ENCODE assay signal across 23 cellular contexts in the genomic region with DNA sequence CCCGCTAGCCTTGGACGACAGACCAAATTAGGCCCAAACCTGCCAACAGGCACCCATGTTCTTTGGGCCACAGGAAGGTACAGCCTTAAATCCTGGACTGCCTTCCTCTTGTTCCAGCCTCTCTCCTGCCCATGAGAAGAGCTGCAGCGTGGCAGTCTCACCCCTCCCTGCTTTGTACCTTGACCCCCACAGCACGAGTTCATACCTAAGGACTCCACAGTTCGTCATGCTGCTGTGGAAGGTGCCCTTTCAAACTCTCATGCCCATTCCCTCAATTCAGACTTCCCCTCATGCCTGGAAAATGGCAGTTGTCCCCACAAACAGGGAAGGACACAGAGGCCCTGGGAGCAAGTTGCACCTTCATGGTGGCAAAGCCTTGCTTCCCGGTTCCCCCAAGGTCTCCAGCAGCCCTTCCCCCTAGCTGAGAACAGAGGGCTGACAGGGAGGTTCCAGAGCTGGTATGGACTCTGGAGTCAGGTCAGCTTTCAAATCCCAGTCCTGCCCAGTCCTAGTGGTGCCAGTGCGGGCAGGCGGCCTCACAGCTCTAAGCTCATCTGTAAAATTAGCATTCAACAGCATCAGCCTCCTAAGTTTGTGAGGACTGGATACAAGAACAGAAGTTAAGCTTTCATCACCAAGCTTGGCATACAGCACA. TPM values are rescaled to one million over a fixed set of nuclear protein-coding genes. Genes with fewer than 3 reads are reported as not detected.
DNase-seq lines count a peak whose midpoint lies in the region; ATAC-seq, FAIRE-seq and TF ChIP-seq lines count a peak whose summit lies in the region.
"Had no signal": no experiment of that assay in that cellular context is flagged by ENCODE, and none has a peak within 500 bp of the region (broad histone marks: within the 10 kb centered on the region; RNA-seq: fewer than 3 reads in every experiment).

No MANE protein-coding gene starts in this region.

- TF ChIP-seq RAD21 in HepG2 (CRISPR knock-in tag; IDR thresholded peaks at IDR 0.05), result no peak

- FAIRE-seq in HepG2 (lab: Jason Lieb, UNC) (no peak), kidney (lab: Jason Lieb, UNC) (no peak)
- FAIRE-seq: H54 had no signal

- TF ChIP-seq CTCF in HepG2 (CRISPR knock-in tag; IDR thresholded peaks at IDR 0.05) (no peak), right lobe of liver (IDR thresholded peaks at IDR 0.05) (no peak), kidney (IDR thresholded peaks at IDR 0.05; ENCODE audit: borderline replicate concordance, extremely low read depth, insufficient read depth) (no peak), thyroid gland (IDR thresholded peaks at IDR 0.05) (no peak)
- TF ChIP-seq CTCF in activated CD8-positive, alpha-beta T cell treated with anti-CD3 and anti-CD28 coated beads for 36 hours (IDR thresholded peaks at IDR 0.05), result no peak

- H3K79me2 ChIP-seq in HepG2 (ENCODE audit: insufficient read depth, low read length), result no peaks in the 10 kb centered on the region

- peaks cover 20% of the 10 kb centered on the region for H3K4me1 Mint-ChIP-seq in activated CD8-positive, alpha-beta T cell treated with anti-CD3 and anti-CD28 coated beads for 36 hours (ENCODE audit: low read depth)

- in situ Hi-C loops in HepG2 (cut with HindIII; ENCODE audit: extremely low pct_ligation_motif_present, low pct_unique_long_range_greater_than_20kb), result no loop called here

- DNase-seq in HepG2 (ENCODE audit: low spot score) (no peak), right lobe of liver (no peak), kidney (no peak), thyroid gland (no peak), D341Med (ENCODE audit: low spot score) (no peak), kidney glomerular epithelial cell (lab: John Stamatoyannopoulos, UW) (no peak)
- DNase-seq in activated CD8-positive, alpha-beta T cell treated with anti-CD3 and anti-CD28 coated beads for 36 hours, result no peak
- DNase-seq: activated CD4-positive, alpha-beta memory T cell treated with anti-CD3 and anti-CD28 coated beads, Interleukin-2, amount 10 ng/mL, durations not matched to agents 7 days and 5 days; activated T-cell treated with anti-CD3 and anti-CD28 coated beads, Interleukin-2, amount 50 U/mL, for 4 hours; hypothalamus; NCI-H187 treated with DMSO at 0.1 percent for 48 hours; NCI-H2227 treated with DMSO at 0.1 percent for 48 hours; PC-3; stimulated activated naive CD4-positive, alpha-beta T cell treated with Interleukin-2 at 50 U/mL for 16 hours; T-helper 17 cell had no signal

- intact Hi-C loops in HepG2 (cut with micrococcal nuclease; ENCODE audit: unreplicated experiment), result no loop called here
- intact Hi-C loops in right lobe of liver (cut with DNase I), result no loop called here
- intact Hi-C loops in activated CD8-positive, alpha-beta T cell treated with anti-CD3 and anti-CD28 coated beads for 36 hours (cut with micrococcal nuclease), result no loop called here
- intact Hi-C loops in kidney (cut with DNase I), result no loop called here
- intact Hi-C loops in thyroid gland (cut with DNase I), result no loop called here

- ATAC-seq in HepG2 (peak; percentile 28), right lobe of liver (no peak)
- no peak for ATAC-seq in activated CD8-positive, alpha-beta T cell treated with anti-CD3 and anti-CD28 coated beads for 36 hours
- ATAC-seq: activated T-cell treated with anti-CD3 and anti-CD28 coated beads, Interleukin-2, amount 50 U/mL, for 4 hours; natural killer cell treated with Interleukin-12 subunit alpha and Interleukin-12 subunit beta and Interleukin-15 and Interleukin-18, amount 100 ng/mL, for 72 hours; PC-3; T-helper 17 cell had no signal

- H3K9ac ChIP-seq in HepG2 (ENCODE audit: insufficient read depth, low read depth, low read length) (peak overlapping the region; percentile 14; the same call in 1 of the 2 replicates), kidney (ENCODE audit: low read length in 2 of 2) (peak overlapping the region in 1 of 2 donors; percentile 3)
- H3K9ac ChIP-seq: KMS-11 had no signal

- H3K27ac Mint-ChIP-seq in activated CD8-positive, alpha-beta T cell treated with anti-CD3 and anti-CD28 coated beads for 36 hours, result peak overlapping the region; percentile 21
- H3K27ac Mint-ChIP-seq: activated CD4-positive, alpha-beta memory T cell treated with anti-CD3 and anti-CD28 coated beads, Interleukin-2, amount 10 ng/mL, durations not matched to agents 7 days and 5 days; dendritic cell treated with granulocyte-macrophage colony-stimulating factor and Interleukin-4, amounts not matched to agents 40 ng/mL and 50 ng/mL, for 4 days; T-helper 17 cell had no signal

- H3K9me3 ChIP-seq in HepG2 (ENCODE audit: low read length) (no peaks in the 10 kb centered on the region), right lobe of liver (no peaks in the 10 kb centered on the region), kidney (ENCODE audit: control insufficient read depth in 1 of 2, low read length in 2 of 2) (no peaks in the 10 kb centered on the region), thyroid gland (no peaks in the 10 kb centered on the region)
- H3K9me3 ChIP-seq: SJSA1, tibial nerve had no signal

- no peaks in the 10 kb centered on the region for H3K27me3 Mint-ChIP-seq in activated CD8-positive, alpha-beta T cell treated with anti-CD3 and anti-CD28 coated beads for 36 hours
- H3K27me3 Mint-ChIP-seq: activated CD4-positive, alpha-beta memory T cell treated with anti-CD3 and anti-CD28 coated beads, Interleukin-2, amount 10 ng/mL, durations not matched to agents 7 days and 5 days; brain; dendritic cell treated with granulocyte-macrophage colony-stimulating factor and Interleukin-4, amounts not matched to agents 40 ng/mL and 50 ng/mL, for 4 days; natural killer cell treated with Interleukin-12 subunit alpha and Interleukin-12 subunit beta and Interleukin-15 and Interleukin-18, amount 100 ng/mL, for 72 hours; T-helper 17 cell had no signal

- POLR2A ChIA-PET in HepG2 (lab: Yijun Ruan, JAX), result interaction anchor here (1.0 to 4.0 kb wide), 3 partner anchors 9 to 69 kb away, joined by 3 to 21 read pairs (median 4); partner anchors contain the start of genes DEDD2, GSK3A and PAFAH1B3
- POLR2A ChIA-PET in activated CD8-positive, alpha-beta T cell treated with anti-CD3 and anti-CD28 coated beads for 36 hours (lab: Charles Lee), result interaction anchor here (1.2 to 16.1 kb wide), 5 partner anchors 8 to 46 kb away, joined by 3 to 195 read pairs (median 4); partner anchors contain the start of genes DEDD2, GSK3A and ZNF526

- no peak for TF ChIP-seq EP300 in HepG2 (IDR thresholded peaks at IDR 0.05; ENCODE audit: low read depth in 2 of 2, low read length in 2 of 2)
- no peak for TF ChIP-seq EP300 in HepG2 (CRISPR knock-in tag; IDR thresholded peaks at IDR 0.05; ENCODE audit: borderline replicate concordance)

- peaks cover 52% of the 10 kb centered on the region for H3K36me3 Mint-ChIP-seq in activated CD8-positive, alpha-beta T cell treated with anti-CD3 and anti-CD28 coated beads for 36 hours (ENCODE audit: low read depth)
- H3K36me3 Mint-ChIP-seq: natural killer cell treated with Interleukin-12 subunit alpha and Interleukin-12 subunit beta and Interleukin-15 and Interleukin-18, amount 100 ng/mL, for 72 hours had no signal

- no peak overlapping the region for H3K4me2 ChIP-seq in HepG2 (ENCODE audit: low read depth, low read length)
- H3K4me2 ChIP-seq: KMS-11 had no signal

- H3K27ac ChIP-seq in HepG2 (ENCODE audit: extremely low read length, insufficient read depth, low read length), result peak overlapping the region; percentile 35
- H3K27ac ChIP-seq in right lobe of liver, result no peak overlapping the region
- H3K27ac ChIP-seq in kidney (ENCODE audit: low read depth in 2 of 2, low read length in 2 of 2), result peak overlapping the region; percentile 32 to 40
- no peak overlapping the region for H3K27ac ChIP-seq in thyroid gland
- H3K27ac ChIP-seq: KMS-11, SJSA1, VCaP had no signal

- H3K36me3 ChIP-seq in HepG2 (replicated peaks in 1 of 2; ENCODE audit: control insufficient read depth in 1 of 2, insufficient read depth in 2 of 2, low read length in 2 of 2) (peaks cover 24 to 66% of the 10 kb centered on the region in 2 experiments; a peak in 4 of 5 replicates), right lobe of liver (peaks cover 0 to 67% (median 32%) of the 10 kb centered on the region in 4 donors), kidney (ENCODE audit: control insufficient read depth in 1 of 2, insufficient read depth in 2 of 2, low read length in 2 of 2) (peaks cover 32 to 38% of the 10 kb centered on the region in 2 donors), thyroid gland (peaks cover 65 to 68% of the 10 kb centered on the region in 2 donors)

- no peaks in the 10 kb centered on the region for H3K9me3 Mint-ChIP-seq in activated CD8-positive, alpha-beta T cell treated with anti-CD3 and anti-CD28 coated beads for 36 hours
- H3K9me3 Mint-ChIP-seq: activated CD4-positive, alpha-beta memory T cell treated with anti-CD3 and anti-CD28 coated beads, Interleukin-2, amount 10 ng/mL, durations not matched to agents 7 days and 5 days; activated T-cell treated with anti-CD3 and anti-CD28 coated beads, Interleukin-2, amount 50 U/mL, for 4 hours; brain; dendritic cell treated with granulocyte-macrophage colony-stimulating factor and Interleukin-4, amounts not matched to agents 40 ng/mL and 50 ng/mL, for 4 days; natural killer cell treated with Interleukin-12 subunit alpha and Interleukin-12 subunit beta and Interleukin-15 and Interleukin-18, amount 100 ng/mL, for 72 hours had no signal

- no peak overlapping the region for H3K4me3 Mint-ChIP-seq in activated CD8-positive, alpha-beta T cell treated with anti-CD3 and anti-CD28 coated beads for 36 hours
- H3K4me3 Mint-ChIP-seq: activated CD4-positive, alpha-beta memory T cell treated with anti-CD3 and anti-CD28 coated beads, Interleukin-2, amount 10 ng/mL, durations not matched to agents 7 days and 5 days; activated T-cell treated with anti-CD3 and anti-CD28 coated beads, Interleukin-2, amount 50 U/mL, for 4 hours; brain; dendritic cell treated with granulocyte-macrophage colony-stimulating factor and Interleukin-4, amounts not matched to agents 40 ng/mL and 50 ng/mL, for 4 days; natural killer cell treated with Interleukin-12 subunit alpha and Interleukin-12 subunit beta and Interleukin-15 and Interleukin-18, amount 100 ng/mL, for 72 hours; T-helper 17 cell had no signal

- CTCF ChIA-PET in HepG2 (lab: Yijun Ruan, JAX; ENCODE audit: low intra/inter-chr PET ratio, low total read pairs), result no interaction called here
- CTCF ChIA-PET in activated CD8-positive, alpha-beta T cell treated with anti-CD3 and anti-CD28 coated beads for 36 hours (lab: Charles Lee), result interaction anchor here (0.7 to 1.7 kb wide), 6 partner anchors 13 to 125 kb away, joined by 3 to 4 read pairs (median 3); partner anchors contain the start of gene POU2F2

- TF ChIP-seq POLR2A in HepG2 (IDR thresholded peaks at IDR 0.05; ENCODE audit: insufficient read depth in 1 of 2, low read depth in 2 of 2, low read length in 2 of 2), result no peak; a peak in 2 of 4 replicates
- TF ChIP-seq POLR2A in right lobe of liver (IDR thresholded peaks at IDR 0.05), result no peak
- TF ChIP-seq POLR2A in thyroid gland (IDR thresholded peaks at IDR 0.05), result no peak

- no peaks in the 10 kb centered on the region for H3K27me3 ChIP-seq in HepG2 (ENCODE audit: control insufficient read depth in 1 of 2, insufficient read depth in 2 of 2, low read length in 2 of 2)
- no peaks in the 10 kb centered on the region for H3K27me3 ChIP-seq in right lobe of liver
- H3K27me3 ChIP-seq in thyroid gland, result no peaks in the 10 kb centered on the region
- H3K27me3 ChIP-seq: SJSA1, tibial nerve had no signal

- H3K4me1 ChIP-seq in HepG2 (ENCODE audit: insufficient read depth, low read length) (peaks cover 30% of the 10 kb centered on the region), right lobe of liver (no peaks in the 10 kb centered on the region), kidney (ENCODE audit: control insufficient read depth in 1 of 2, insufficient read depth in 1 of 2, low read depth in 1 of 2, low read length in 2 of 2) (peaks cover 0 to 5% of the 10 kb centered on the region in 2 donors), thyroid gland (no peaks in the 10 kb centered on the region)
- H3K4me1 ChIP-seq: SJSA1 had no signal

- no peak overlapping the region for H2AFZ ChIP-seq in HepG2 (ENCODE audit: low read length)

- no TSS peak for BruUV-seq in HepG2 (replicated peaks; lab: Mats Ljungman, UMichigan)

- 69% methylated on average over 7 of the region's 8 CpGs for WGBS in HepG2 (ENCODE audit: low lambda C conversion rate)
- 74% methylated on average over 5 of the region's 8 CpGs for WGBS in right lobe of liver (ENCODE audit: insufficient coverage, low coverage, low lambda C conversion rate, missing lambda C conversion rate)
- WGBS in thyroid gland, 2 donors, result 89 to 98% methylated on average over 8 of the region's 8 CpGs

- H3K4me3 ChIP-seq in HepG2 (replicated peaks in 1 of 3; ENCODE audit: insufficient read depth in 1 of 3, low read depth in 2 of 3, low read length in 3 of 3) (no peak overlapping the region), right lobe of liver (no peak overlapping the region), kidney (ENCODE audit: low read length in 2 of 2) (no peak overlapping the region), thyroid gland (replicated peaks in 1 of 3) (no peak overlapping the region)
- H3K4me3 ChIP-seq: SJSA1, tibial nerve had no signal

- no peaks in the 10 kb centered on the region for H4K20me1 ChIP-seq in HepG2 (ENCODE audit: insufficient read depth, low read length)

RNA-seq across cellular contexts. Expression of gene GSK3A, which starts 8.6 kb away (rescaled TPM):
- 14.8 and 16.9 TPM in 2 replicates for total RNA-seq in HepG2 (2016; rRNA removed; fragmentation: Illumina TruSeq; extraction: Trizol)
- total RNA-seq in HepG2 (2016; cell fraction: cytosol; rRNA removed; fragmentation: Illumina TruSeq; extraction: Trizol; ENCODE audit: low read depth), result 16.1 and 22.9 TPM in 2 replicates
- total RNA-seq in HepG2 (2016; cell fraction: insoluble cytoplasmic fraction; rRNA removed; fragmentation: Illumina TruSeq; extraction: Trizol), result 11.4 and 17.4 TPM in 2 replicates
- total RNA-seq in HepG2 (2016; cell fraction: membrane; rRNA removed; fragmentation: Illumina TruSeq; extraction: Trizol), result 31.4 and 34.4 TPM in 2 replicates
- total RNA-seq in HepG2 (2016; cell fraction: nucleus; rRNA removed; fragmentation: Illumina TruSeq; extraction: Trizol), result 9.7 and 11.2 TPM in 2 replicates
- 52.5 and 56.5 TPM in 2 replicates for polyA plus RNA-seq in HepG2 (2011; rRNA removed)
- 33.8 and 36.7 TPM in 2 replicates for polyA plus RNA-seq in HepG2 (2011; cell fraction: cytosol; rRNA removed)
- 33.5 and 34.5 TPM in 2 replicates for polyA plus RNA-seq in HepG2 (2011; cell fraction: nucleus; rRNA removed)
- polyA plus RNA-seq in HepG2 (2012), result 25.2 and 25.7 TPM in 2 replicates
- polyA plus RNA-seq in HepG2 (2016; cell fraction: cytosol; fragmentation: Illumina TruSeq; extraction: Trizol; ENCODE audit: low read depth), result 41.6 and 46.1 TPM in 2 replicates
- polyA plus RNA-seq in HepG2 (2016; cell fraction: insoluble cytoplasmic fraction; fragmentation: Illumina TruSeq; extraction: Trizol; ENCODE audit: low read depth), result 45.9 and 55.0 TPM in 2 replicates
- polyA plus RNA-seq in HepG2 (2016; cell fraction: membrane; fragmentation: Illumina TruSeq; extraction: Trizol; ENCODE audit: low read depth), result 67.9 and 73.5 TPM in 2 replicates
- polyA plus RNA-seq in HepG2 (2016; cell fraction: nucleus; fragmentation: Illumina TruSeq; extraction: Trizol; ENCODE audit: insufficient read depth, low read depth), result 44.2 and 47.7 TPM in 2 replicates
- polyA minus RNA-seq in HepG2 (2011; rRNA and poly(A)+ RNA removed; ENCODE audit: low replicate concordance), result 34.3 and 51.6 TPM in 2 replicates
- polyA minus RNA-seq in HepG2 (2011; cell fraction: cytosol; rRNA and poly(A)+ RNA removed), result 9.1 and 14.1 TPM in 2 replicates
- polyA minus RNA-seq in HepG2 (2011; cell fraction: nucleus; rRNA and poly(A)+ RNA removed), result 5.2 and 6.8 TPM in 2 replicates
- total RNA-seq in right lobe of liver, result 10 to 100 TPM; 12.3 to 14.8 (median 13.5) TPM
- total RNA-seq in activated CD8-positive, alpha-beta T cell treated with anti-CD3 and anti-CD28 coated beads for 36 hours, result 10 to 100 TPM; 30.5 to 31.7 TPM
- total RNA-seq in kidney, result 39.2 TPM
- polyA plus RNA-seq in kidney (ENCODE audit: insufficient read depth, low read depth, low replicate concordance), result 57.3 TPM
- 10 to 100 TPM; 19.1 to 32.6 (median 24.6) TPM for total RNA-seq in thyroid gland

RNA-seq across cellular contexts. Expression of gene ZNF526, which starts 13.7 kb away (rescaled TPM):
- 8.4 and 8.5 TPM in 2 replicates for total RNA-seq in HepG2 (2016; rRNA removed; fragmentation: Illumina TruSeq; extraction: Trizol)
- 3.2 and 4.1 TPM in 2 replicates for total RNA-seq in HepG2 (2016; cell fraction: cytosol; rRNA removed; fragmentation: Illumina TruSeq; extraction: Trizol; ENCODE audit: low read depth)
- total RNA-seq in HepG2 (2016; cell fraction: insoluble cytoplasmic fraction; rRNA removed; fragmentation: Illumina TruSeq; extraction: Trizol), result 7.8 and 8.2 TPM in 2 replicates
- total RNA-seq in HepG2 (2016; cell fraction: membrane; rRNA removed; fragmentation: Illumina TruSeq; extraction: Trizol), result 7.8 and 8.0 TPM in 2 replicates
- total RNA-seq in HepG2 (2016; cell fraction: nucleus; rRNA removed; fragmentation: Illumina TruSeq; extraction: Trizol), result 5.4 and 6.6 TPM in 2 replicates
- polyA plus RNA-seq in HepG2 (2011; rRNA removed), result 3.3 and 4.3 TPM in 2 replicates
- polyA plus RNA-seq in HepG2 (2011; cell fraction: cytosol; rRNA removed), result 1.6 and 1.7 TPM in 2 replicates
- polyA plus RNA-seq in HepG2 (2011; cell fraction: nucleus; rRNA removed), result 6.8 and 7.0 TPM in 2 replicates
- 4.9 and 5.8 TPM in 2 replicates for polyA plus RNA-seq in HepG2 (2012)
- polyA plus RNA-seq in HepG2 (2016; cell fraction: cytosol; fragmentation: Illumina TruSeq; extraction: Trizol; ENCODE audit: low read depth), result 0.61 and 0.84 TPM in 2 replicates
- 3.0 and 6.6 TPM in 2 replicates for polyA plus RNA-seq in HepG2 (2016; cell fraction: insoluble cytoplasmic fraction; fragmentation: Illumina TruSeq; extraction: Trizol; ENCODE audit: low read depth)
- 1.2 and 1.8 TPM in 2 replicates for polyA plus RNA-seq in HepG2 (2016; cell fraction: membrane; fragmentation: Illumina TruSeq; extraction: Trizol; ENCODE audit: low read depth)
- 4.9 and 6.7 TPM in 2 replicates for polyA plus RNA-seq in HepG2 (2016; cell fraction: nucleus; fragmentation: Illumina TruSeq; extraction: Trizol; ENCODE audit: insufficient read depth, low read depth)
- polyA minus RNA-seq in HepG2 (2011; rRNA and poly(A)+ RNA removed; ENCODE audit: low replicate concordance), result 12.7 and 19.4 TPM in 2 replicates
- polyA minus RNA-seq in HepG2 (2011; cell fraction: cytosol; rRNA and poly(A)+ RNA removed), result 2.9 and 4.0 TPM in 2 replicates
- polyA minus RNA-seq in HepG2 (2011; cell fraction: nucleus; rRNA and poly(A)+ RNA removed), result 8.8 and 9.3 TPM in 2 replicates
- total RNA-seq in right lobe of liver, result 1 to 10 TPM; 1.9 to 3.9 (median 3.4) TPM
- total RNA-seq in activated CD8-positive, alpha-beta T cell treated with anti-CD3 and anti-CD28 coated beads for 36 hours, result 10 to 100 TPM; 12.0 to 12.3 TPM
- 11.6 TPM for total RNA-seq in kidney
- polyA plus RNA-seq in kidney (ENCODE audit: insufficient read depth, low read depth, low replicate concordance), result 2.6 TPM
- total RNA-seq in thyroid gland, result 1 to 10 TPM; 4.6 to 7.9 (median 6.8) TPM

RNA-seq across cellular contexts. Expression of gene DEDD2, which starts 16.3 kb away (rescaled TPM):
- total RNA-seq in HepG2 (2016; rRNA removed; fragmentation: Illumina TruSeq; extraction: Trizol), result 14.7 and 19.2 TPM in 2 replicates
- total RNA-seq in HepG2 (2016; cell fraction: cytosol; rRNA removed; fragmentation: Illumina TruSeq; extraction: Trizol; ENCODE audit: low read depth), result 9.6 and 10.0 TPM in 2 replicates
- total RNA-seq in HepG2 (2016; cell fraction: insoluble cytoplasmic fraction; rRNA removed; fragmentation: Illumina TruSeq; extraction: Trizol), result 16.1 and 18.5 TPM in 2 replicates
- total RNA-seq in HepG2 (2016; cell fraction: membrane; rRNA removed; fragmentation: Illumina TruSeq; extraction: Trizol), result 27.2 and 29.6 TPM in 2 replicates
- total RNA-seq in HepG2 (2016; cell fraction: nucleus; rRNA removed; fragmentation: Illumina TruSeq; extraction: Trizol), result 6.8 and 8.3 TPM in 2 replicates
- polyA plus RNA-seq in HepG2 (2011; rRNA removed), result 24.7 and 26.1 TPM in 2 replicates
- polyA plus RNA-seq in HepG2 (2011; cell fraction: cytosol; rRNA removed), result 25.5 and 32.8 TPM in 2 replicates
- polyA plus RNA-seq in HepG2 (2011; cell fraction: nucleus; rRNA removed), result 26.7 and 26.8 TPM in 2 replicates
- 11.1 and 19.5 TPM in 2 replicates for polyA plus RNA-seq in HepG2 (2012)
- polyA plus RNA-seq in HepG2 (2016; cell fraction: cytosol; fragmentation: Illumina TruSeq; extraction: Trizol; ENCODE audit: low read depth), result 10.7 and 11.1 TPM in 2 replicates
- polyA plus RNA-seq in HepG2 (2016; cell fraction: insoluble cytoplasmic fraction; fragmentation: Illumina TruSeq; extraction: Trizol; ENCODE audit: low read depth), result 19.2 and 19.5 TPM in 2 replicates
- polyA plus RNA-seq in HepG2 (2016; cell fraction: membrane; fragmentation: Illumina TruSeq; extraction: Trizol; ENCODE audit: low read depth), result 23.2 and 25.7 TPM in 2 replicates
- polyA plus RNA-seq in HepG2 (2016; cell fraction: nucleus; fragmentation: Illumina TruSeq; extraction: Trizol; ENCODE audit: insufficient read depth, low read depth), result 16.9 and 21.4 TPM in 2 replicates
- 15.6 and 26.0 TPM in 2 replicates for polyA minus RNA-seq in HepG2 (2011; rRNA and poly(A)+ RNA removed; ENCODE audit: low replicate concordance)
- 6.8 and 8.3 TPM in 2 replicates for polyA minus RNA-seq in HepG2 (2011; cell fraction: cytosol; rRNA and poly(A)+ RNA removed)
- 5.0 and 7.2 TPM in 2 replicates for polyA minus RNA-seq in HepG2 (2011; cell fraction: nucleus; rRNA and poly(A)+ RNA removed)
- 10 to 100 TPM in 5 of 6 experiments, 1 to 10 TPM in 1; 8.1 to 18.0 (median 15.0) TPM for total RNA-seq in right lobe of liver
- 10 to 100 TPM; 21.7 to 22.5 TPM for total RNA-seq in activated CD8-positive, alpha-beta T cell treated with anti-CD3 and anti-CD28 coated beads for 36 hours
- 26.1 TPM for total RNA-seq in kidney
- polyA plus RNA-seq in kidney (ENCODE audit: insufficient read depth, low read depth, low replicate concordance), result 36.3 TPM
- total RNA-seq in thyroid gland, result 10 to 100 TPM; 46.1 to 55.8 (median 50.2) TPM

RNA-seq across cellular contexts. Expression of gene ERF, which starts 21.2 kb away (rescaled TPM):
- 43.2 and 67.1 TPM in 2 replicates for total RNA-seq in HepG2 (2016; rRNA removed; fragmentation: Illumina TruSeq; extraction: Trizol)
- 54.9 and 66.8 TPM in 2 replicates for total RNA-seq in HepG2 (2016; cell fraction: cytosol; rRNA removed; fragmentation: Illumina TruSeq; extraction: Trizol; ENCODE audit: low read depth)
- 35.3 and 68.2 TPM in 2 replicates for total RNA-seq in HepG2 (2016; cell fraction: insoluble cytoplasmic fraction; rRNA removed; fragmentation: Illumina TruSeq; extraction: Trizol)
- 104 and 115 TPM in 2 replicates for total RNA-seq in HepG2 (2016; cell fraction: membrane; rRNA removed; fragmentation: Illumina TruSeq; extraction: Trizol)
- total RNA-seq in HepG2 (2016; cell fraction: nucleus; rRNA removed; fragmentation: Illumina TruSeq; extraction: Trizol), result 31.2 and 38.3 TPM in 2 replicates
- 62.5 and 69.9 TPM in 2 replicates for polyA plus RNA-seq in HepG2 (2011; rRNA removed)
- 36.9 and 45.9 TPM in 2 replicates for polyA plus RNA-seq in HepG2 (2011; cell fraction: cytosol; rRNA removed)
- 109 and 170 TPM in 2 replicates for polyA plus RNA-seq in HepG2 (2011; cell fraction: nucleus; rRNA removed)
- 38.4 and 44.3 TPM in 2 replicates for polyA plus RNA-seq in HepG2 (2012)
- 30.4 TPM in 2 replicates for polyA plus RNA-seq in HepG2 (2016; cell fraction: cytosol; fragmentation: Illumina TruSeq; extraction: Trizol; ENCODE audit: low read depth)
- 56.4 and 79.4 TPM in 2 replicates for polyA plus RNA-seq in HepG2 (2016; cell fraction: insoluble cytoplasmic fraction; fragmentation: Illumina TruSeq; extraction: Trizol; ENCODE audit: low read depth)
- polyA plus RNA-seq in HepG2 (2016; cell fraction: membrane; fragmentation: Illumina TruSeq; extraction: Trizol; ENCODE audit: low read depth), result 55.2 and 69.1 TPM in 2 replicates
- polyA plus RNA-seq in HepG2 (2016; cell fraction: nucleus; fragmentation: Illumina TruSeq; extraction: Trizol; ENCODE audit: insufficient read depth, low read depth), result 77.4 and 89.7 TPM in 2 replicates
- polyA minus RNA-seq in HepG2 (2011; rRNA and poly(A)+ RNA removed; ENCODE audit: low replicate concordance), result 39.2 and 85.5 TPM in 2 replicates
- polyA minus RNA-seq in HepG2 (2011; cell fraction: cytosol; rRNA and poly(A)+ RNA removed), result 38.3 and 50.2 TPM in 2 replicates
- polyA minus RNA-seq in HepG2 (2011; cell fraction: nucleus; rRNA and poly(A)+ RNA removed), result 40.9 and 56.5 TPM in 2 replicates
- 10 to 100 TPM; 15.4 to 35.7 (median 30.5) TPM for total RNA-seq in right lobe of liver
- total RNA-seq in activated CD8-positive, alpha-beta T cell treated with anti-CD3 and anti-CD28 coated beads for 36 hours, result 10 to 100 TPM; 60.0 to 69.2 TPM
- total RNA-seq in kidney, result 61.2 TPM
- 31.1 TPM for polyA plus RNA-seq in kidney (ENCODE audit: insufficient read depth, low read depth, low replicate concordance)
- 10 to 100 TPM; 27.5 to 50.2 (median 39.2) TPM for total RNA-seq in thyroid gland

RNA-seq across cellular contexts. Expression of gene CIC, which starts 35.3 kb away (rescaled TPM):
- 5.4 and 8.0 TPM in 2 replicates for total RNA-seq in HepG2 (2016; rRNA removed; fragmentation: Illumina TruSeq; extraction: Trizol)
- total RNA-seq in HepG2 (2016; cell fraction: cytosol; rRNA removed; fragmentation: Illumina TruSeq; extraction: Trizol; ENCODE audit: low read depth), result 1.5 and 1.8 TPM in 2 replicates
- 5.2 and 7.8 TPM in 2 replicates for total RNA-seq in HepG2 (2016; cell fraction: insoluble cytoplasmic fraction; rRNA removed; fragmentation: Illumina TruSeq; extraction: Trizol)
- total RNA-seq in HepG2 (2016; cell fraction: membrane; rRNA removed; fragmentation: Illumina TruSeq; extraction: Trizol), result 4.6 and 4.9 TPM in 2 replicates
- total RNA-seq in HepG2 (2016; cell fraction: nucleus; rRNA removed; fragmentation: Illumina TruSeq; extraction: Trizol), result 10.4 and 12.3 TPM in 2 replicates
- polyA plus RNA-seq in HepG2 (2011; rRNA removed), result 5.9 and 8.3 TPM in 2 replicates
- 3.3 and 5.6 TPM in 2 replicates for polyA plus RNA-seq in HepG2 (2011; cell fraction: cytosol; rRNA removed)
- 60.6 and 75.8 TPM in 2 replicates for polyA plus RNA-seq in HepG2 (2011; cell fraction: nucleus; rRNA removed)
- polyA plus RNA-seq in HepG2 (2012), result 17.6 and 25.1 TPM in 2 replicates
- polyA plus RNA-seq in HepG2 (2016; cell fraction: cytosol; fragmentation: Illumina TruSeq; extraction: Trizol; ENCODE audit: low read depth), result 1.7 and 1.9 TPM in 2 replicates
- polyA plus RNA-seq in HepG2 (2016; cell fraction: insoluble cytoplasmic fraction; fragmentation: Illumina TruSeq; extraction: Trizol; ENCODE audit: low read depth), result 10.1 and 16.9 TPM in 2 replicates
- 5.7 and 6.0 TPM in 2 replicates for polyA plus RNA-seq in HepG2 (2016; cell fraction: membrane; fragmentation: Illumina TruSeq; extraction: Trizol; ENCODE audit: low read depth)
- 61.0 and 65.4 TPM in 2 replicates for polyA plus RNA-seq in HepG2 (2016; cell fraction: nucleus; fragmentation: Illumina TruSeq; extraction: Trizol; ENCODE audit: insufficient read depth, low read depth)
- polyA minus RNA-seq in HepG2 (2011; rRNA and poly(A)+ RNA removed; ENCODE audit: low replicate concordance), result 3.6 and 7.9 TPM in 2 replicates
- 9.1 and 10.8 TPM in 2 replicates for polyA minus RNA-seq in HepG2 (2011; cell fraction: cytosol; rRNA and poly(A)+ RNA removed)
- 14.7 and 15.5 TPM in 2 replicates for polyA minus RNA-seq in HepG2 (2011; cell fraction: nucleus; rRNA and poly(A)+ RNA removed)
- 10 to 100 TPM; 19.9 to 53.6 (median 35.2) TPM for total RNA-seq in right lobe of liver
- total RNA-seq in activated CD8-positive, alpha-beta T cell treated with anti-CD3 and anti-CD28 coated beads for 36 hours, result 10 to 100 TPM; 60.7 to 65.6 TPM
- 90.9 TPM for total RNA-seq in kidney
- polyA plus RNA-seq in kidney (ENCODE audit: insufficient read depth, low read depth, low replicate concordance), result 18.8 TPM
- 10 to 100 TPM; 50.6 to 98.3 (median 56.9) TPM for total RNA-seq in thyroid gland

Comparison
In these comparisons a context has a peak if more than half of its experiments do, and no peak if none do; other contexts are left out.
1. H3K27ac ChIP-seq: peak in HepG2 (single experiment) and kidney (2 of 2); none in right lobe of liver (0 of 3) and thyroid gland (0 of 3).